In genomic region chr10:5895365-5895764, GRCh38 we compare ENCODE assay signal across 13 cellular contexts. TPM values are rescaled to one million over a fixed set of nuclear protein-coding genes. Genes with fewer than 3 reads are reported as not detected.
A peak's percentile ranks its signal among the peaks of the same experiment; 100 is the strongest.
DNase-seq lines count a peak whose midpoint lies in the region; ATAC-seq and TF ChIP-seq lines count a peak whose summit lies in the region.
"Had no signal": no experiment of that assay in that cellular context is flagged by ENCODE, and none has a peak within 500 bp of the region (broad histone marks: within the 10 kb centered on the region; RNA-seq: fewer than 3 reads in every experiment).

No MANE protein-coding gene starts in this region.

- peaks cover 3% of the 10 kb centered on the region for H3K9me3 Mint-ChIP-seq in activated T-cell treated with anti-CD3 and anti-CD28 coated beads, Interleukin-2, amount 50 U/mL, for 4 hours
- H3K9me3 Mint-ChIP-seq in IgD-negative memory B cell, result no peaks in the 10 kb centered on the region
- no peaks in the 10 kb centered on the region for H3K9me3 Mint-ChIP-seq in endothelial cell (ENCODE audit: unreplicated experiment)

- no peaks in the 10 kb centered on the region for H3K9me3 ChIP-seq in A673 (ENCODE audit: low read depth, low read length, poor library complexity, severe bottlenecking)
- H3K9me3 ChIP-seq: breast epithelium, testis had no signal

- POLR2A ChIA-PET in A673 (lab: Charles Lee; ENCODE audit: low non-redundant PET), result interaction anchor here (0.6 kb wide), 1 partner anchor 128 kb away, joined by 3 read pairs; no protein-coding TSS in a partner anchor

- peaks cover 41% of the 10 kb centered on the region for H3K36me3 ChIP-seq in A673 (ENCODE audit: insufficient read depth, low read length, poor library complexity, severe bottlenecking)
- H3K36me3 ChIP-seq: breast epithelium had no signal

- intact Hi-C loops in A673 (cut with micrococcal nuclease; ENCODE audit: unreplicated experiment), result no loop called here

- CTCF ChIA-PET in A673 (lab: Charles Lee), result no interaction called here

- H3K4me3 ChIP-seq in GM12865 (ENCODE audit: low read depth, low read length) (peak overlapping the region; percentile 15; the same call in 1 of the 2 replicates), A673 (ENCODE audit: low read depth, low read length, poor library complexity, severe bottlenecking) (no peak overlapping the region)
- H3K4me3 ChIP-seq: breast epithelium, testis had no signal

- no peak for ATAC-seq in activated T-cell treated with anti-CD3 and anti-CD28 coated beads, Interleukin-2, amount 50 U/mL, for 4 hours

- BruUV-seq in A673 (replicated peaks; lab: Mats Ljungman, UMichigan), result no TSS peak

- H3K27ac Mint-ChIP-seq in IgD-negative memory B cell, result peak overlapping the region; percentile 82 to 99 (median 96)
- H3K27ac Mint-ChIP-seq in endothelial cell (ENCODE audit: unreplicated experiment), result no peak overlapping the region

- peaks cover 72% of the 10 kb centered on the region for H3K4me1 Mint-ChIP-seq in activated T-cell treated with anti-CD3 and anti-CD28 coated beads, Interleukin-2, amount 50 U/mL, for 4 hours (ENCODE audit: low read depth)
- H3K4me1 Mint-ChIP-seq in IgD-negative memory B cell (peaks cover 40 to 58% (median 57%) of the 10 kb centered on the region in 3 donors), endothelial cell (ENCODE audit: unreplicated experiment) (peaks cover 35% of the 10 kb centered on the region)

- H3K36me3 Mint-ChIP-seq in activated T-cell treated with anti-CD3 and anti-CD28 coated beads, Interleukin-2, amount 50 U/mL, for 4 hours (ENCODE audit: insufficient read depth), result peaks cover 45% of the 10 kb centered on the region
- H3K36me3 Mint-ChIP-seq in IgD-negative memory B cell, result peaks cover 15% of the 10 kb centered on the region
- peaks cover 38% of the 10 kb centered on the region for H3K36me3 Mint-ChIP-seq in endothelial cell (ENCODE audit: low read depth, unreplicated experiment)

- peaks cover 4% of the 10 kb centered on the region for H3K4me1 ChIP-seq in A673 (ENCODE audit: insufficient read depth, low read length, poor library complexity, severe bottlenecking)

- TF ChIP-seq CTCF in GM12865 (IDR thresholded peaks at IDR 0.05; ENCODE audit: insufficient read depth, low read depth, low read length, missing control alignments) (no peak), endothelial cell (IDR thresholded peaks at IDR 0.05; ENCODE audit: unreplicated experiment) (no peak), A673 (conservative IDR thresholded peaks at IDR 0.05; ENCODE audit: low read depth, low read length) (no peak)

- H3K4me3 Mint-ChIP-seq in activated T-cell treated with anti-CD3 and anti-CD28 coated beads, Interleukin-2, amount 50 U/mL, for 4 hours, result peak overlapping the region; percentile 60
- H3K4me3 Mint-ChIP-seq in IgD-negative memory B cell, result peak overlapping the region; percentile 67 to 91 (median 85)
- H3K4me3 Mint-ChIP-seq in endothelial cell (ENCODE audit: unreplicated experiment), result peak overlapping the region; percentile 52

- no peak overlapping the region for H3K27ac ChIP-seq in A673 (ENCODE audit: low read depth, low read length, poor library complexity, severe bottlenecking)
- H3K27ac ChIP-seq: breast epithelium, RWPE1, testis had no signal

- H3K27me3 Mint-ChIP-seq in activated T-cell treated with anti-CD3 and anti-CD28 coated beads, Interleukin-2, amount 50 U/mL, for 4 hours (ENCODE audit: low read depth), result no peaks in the 10 kb centered on the region
- H3K27me3 Mint-ChIP-seq in IgD-negative memory B cell, result no peaks in the 10 kb centered on the region
- H3K27me3 Mint-ChIP-seq in endothelial cell (ENCODE audit: unreplicated experiment), result peaks cover 3% of the 10 kb centered on the region

- DNase-seq in activated T-cell treated with anti-CD3 and anti-CD28 coated beads, Interleukin-2, amount 50 U/mL, for 4 hours, result no peak
- DNase-seq in activated T-cell treated with anti-CD3 and anti-CD28 coated beads, Interleukin-2, amount 50 U/mL, for 48 hours, result no peak
- DNase-seq in GM12865 (ENCODE audit: low read depth) (no peak), endothelial cell (ENCODE audit: low spot score) (no peak), NCI-H187 treated with DMSO at 0.1 percent for 48 hours (lab: John Stamatoyannopoulos, UW) (no peak), A673 (ENCODE audit: low spot score) (no peak)
- no peak for DNase-seq in effector CD4-positive, alpha-beta T cell
- DNase-seq: activated gamma-delta T cell treated with Interleukin-2 at 50 U/mL for 16 hours; stimulated activated CD4-positive, alpha-beta T cell treated with anti-CD3 and anti-CD28 coated beads, Interleukin-1b, Interleukin-23, amount 100 ng/mL, for 48 hours; testis had no signal

- no peaks in the 10 kb centered on the region for H3K27me3 ChIP-seq in A673 (replicated peaks; ENCODE audit: insufficient read depth, low read depth, low read length, poor library complexity)
- H3K27me3 ChIP-seq: breast epithelium, testis had no signal

RNA-seq across cellular contexts. Expression of gene FBH1, which starts 5.3 kb away (rescaled TPM):
- total RNA-seq in activated T-cell treated with anti-CD3 and anti-CD28 coated beads, Interleukin-2, amount 50 U/mL, for 4 hours, result 10 to 100 TPM; 61.2 to 67.9 (median 62.7) TPM
- polyA plus RNA-seq in IgD-negative memory B cell, result 85.4 TPM
- total RNA-seq in endothelial cell (ENCODE audit: unreplicated experiment) (95.2 TPM), A673 (2021) (84.0 and 87.5 TPM in 2 replicates)

RNA-seq across cellular contexts. Expression of gene ANKRD16, which starts 5.7 kb away (rescaled TPM):
- total RNA-seq in activated T-cell treated with anti-CD3 and anti-CD28 coated beads, Interleukin-2, amount 50 U/mL, for 4 hours, result 10 to 100 TPM in 2 of 3 donors, 1 to 10 TPM in 1; 9.6 to 11.9 (median 10.3) TPM
- polyA plus RNA-seq in IgD-negative memory B cell, result 5.2 TPM
- total RNA-seq in endothelial cell (ENCODE audit: unreplicated experiment) (6.6 TPM), A673 (2021) (16.2 and 17.3 TPM in 2 replicates)
